Comparison of ENCODE assay signal across 25 cellular contexts in genomic region chr7:42982604-42983115, GRCh38. TPM values are rescaled to one million over a fixed set of nuclear protein-coding genes. Genes with fewer than 3 reads are reported as not detected.
A peak's percentile ranks its signal among the peaks of the same experiment; 100 is the strongest.
DNase-seq lines count a peak whose midpoint lies in the region; ATAC-seq, FAIRE-seq and TF ChIP-seq lines count a peak whose summit lies in the region.
"Had no signal": no experiment of that assay in that cellular context is flagged by ENCODE, and none has a peak within 500 bp of the region (broad histone marks: within the 10 kb centered on the region; RNA-seq: fewer than 3 reads in every experiment).

No MANE protein-coding gene starts in this region.

- H3K36me3 Mint-ChIP-seq in endodermal cell (ENCODE audit: low read depth): peaks cover 1% of the 10 kb centered on the region
- H3K36me3 Mint-ChIP-seq: CD4-positive, alpha-beta memory T cell; T-cell had no signal

- FAIRE-seq in RCC 7860 (lab: Jason Lieb, UNC): no peak

- H3K27me3 ChIP-seq in endodermal cell (ENCODE audit: control insufficient read depth, insufficient read depth, low read length, poor library complexity, severe bottlenecking): no peaks in the 10 kb centered on the region
- H3K27me3 ChIP-seq: BLaER1 had no signal

- peaks cover 42% of the 10 kb centered on the region for H3K9me3 ChIP-seq in endodermal cell (ENCODE audit: control insufficient read depth, low read length)

- no peaks in the 10 kb centered on the region for H3K4me1 ChIP-seq in endodermal cell (ENCODE audit: control insufficient read depth, insufficient read depth, low read length)
- H3K4me1 ChIP-seq: BLaER1 had no signal

- no peak overlapping the region for H3K4me3 Mint-ChIP-seq in endodermal cell
- H3K4me3 Mint-ChIP-seq: CD4-positive, alpha-beta memory T cell; HFFc6; T-cell had no signal

- H3K27me3 Mint-ChIP-seq in endodermal cell (ENCODE audit: insufficient read depth): no peaks in the 10 kb centered on the region

- peak; percentile 58 for TF ChIP-seq CTCF in endodermal cell (conservative IDR thresholded peaks at IDR 0.05)
- TF ChIP-seq CTCF in GM13976 (IDR thresholded peaks at IDR 0.05; ENCODE audit: borderline replicate concordance, control extremely low read depth, extremely low read depth, insufficient read depth, missing control alignments): no peak

- no peak overlapping the region for H3K9ac ChIP-seq in endodermal cell (ENCODE audit: extremely low read depth, low read length, poor library complexity, severe bottlenecking)
- H3K9ac ChIP-seq: BLaER1 had no signal

- H3K27ac ChIP-seq in endodermal cell (ENCODE audit: low read depth, low read length): no peak overlapping the region
- H3K27ac ChIP-seq: BLaER1, SK-N-MC had no signal

- peaks cover 17% of the 10 kb centered on the region for H3K9me3 Mint-ChIP-seq in endodermal cell
- H3K9me3 Mint-ChIP-seq: HFFc6 had no signal

- in situ Hi-C loops in GM13976 (cut with MboI; ENCODE audit: low sequenced_read_pairs, unreplicated experiment): no loop called here

- H3K4me1 Mint-ChIP-seq in endodermal cell: no peaks in the 10 kb centered on the region
- H3K4me1 Mint-ChIP-seq: CD4-positive, alpha-beta memory T cell; T-cell had no signal

- 90 to 93% methylated on average over 2 to 3 of the region's 3 CpGs for WGBS in endodermal cell (ENCODE audit: insufficient coverage in 1 of 2, insufficient read length in 1 of 2), 2 experiments

- peak overlapping the region; percentile 11 for H3K4me3 ChIP-seq in endodermal cell (ENCODE audit: low read length)
- H3K4me3 ChIP-seq: BLaER1, SK-N-MC had no signal

- H3K36me3 ChIP-seq in endodermal cell (ENCODE audit: control insufficient read depth, insufficient read depth, low read length): no peaks in the 10 kb centered on the region
- H3K36me3 ChIP-seq: BLaER1 had no signal

- H3K27ac Mint-ChIP-seq in endodermal cell: no peak overlapping the region
- H3K27ac Mint-ChIP-seq: CD4-positive, alpha-beta memory T cell; HFFc6; T-cell had no signal

- peak; percentile 4 for DNase-seq in HT1080 (ENCODE audit: low read depth)
- peak; percentile 59 for DNase-seq in RCC 7860 (ENCODE audit: low spot score)
- peak; percentile 67 for DNase-seq in endodermal cell
- DNase-seq in kidney tubule cell (ENCODE audit: low spot score): peak; percentile 45
- no peak for DNase-seq in NOMO-1 treated with DMSO at 0.1 percent for 48 hours (lab: John Stamatoyannopoulos, UW; ENCODE audit: unreplicated experiment)
- no peak for DNase-seq in GM13976 (ENCODE audit: low spot score)
- DNase-seq: ACHN; CD4-positive, alpha-beta memory T cell; DMS153; GDM1; H7; HFFc6; KG1; NCI-H1092 treated with DMSO at 0.1 percent for 48 hours; NCI-H1436 treated with DMSO at 0.1 percent for 48 hours; NCI-H1930; NCI-H510A; NCI-H748 treated with DMSO at 0.1 percent for 48 hours; OCI-M1; RPMI8226; SHP77 treated with DMSO at 0.1 percent for 48 hours; T-cell had no signal

- no peak for ATAC-seq in GM21619 (IDR thresholded peaks at IDR 0.05; ENCODE audit: unreplicated experiment)
- ATAC-seq: T-cell had no signal

RNA-seq across cellular contexts. Expression of gene MRPL32, which starts 50.5 kb away (rescaled TPM):
- total RNA-seq in HT1080 (2014; rRNA removed; shearing (Covaris generic)): 108 and 117 TPM in 2 replicates
- 67.0 and 77.4 TPM in 2 replicates for polyA plus RNA-seq in HT1080 (2015; cell fraction: cytosol; rRNA removed)
- polyA plus RNA-seq in HT1080 (2015; cell fraction: nucleus; rRNA removed): 88.7 and 92.8 TPM in 2 replicates
- 10 to 100 TPM; 88.6 to 97.0 TPM for total RNA-seq in endodermal cell
- 69.7 TPM for polyA plus RNA-seq in endodermal cell (2013, experiment 1 of 2)
- 65.0 TPM for polyA plus RNA-seq in endodermal cell (2013, experiment 2 of 2)

RNA-seq across cellular contexts. Expression of gene PSMA2, which starts 50.7 kb away (rescaled TPM):
- 79.8 and 95.6 TPM in 2 replicates for total RNA-seq in HT1080 (2014; rRNA removed; shearing (Covaris generic))
- polyA plus RNA-seq in HT1080 (2015; cell fraction: cytosol; rRNA removed): 160 and 161 TPM in 2 replicates
- 106 and 115 TPM in 2 replicates for polyA plus RNA-seq in HT1080 (2015; cell fraction: nucleus; rRNA removed)
- 100 to 1,000 TPM; 163 to 191 TPM for total RNA-seq in endodermal cell
- polyA plus RNA-seq in endodermal cell (2013, experiment 1 of 2): 197 TPM
- polyA plus RNA-seq in endodermal cell (2013, experiment 2 of 2): 183 TPM

Comparison
In these comparisons a context has a peak if more than half of its experiments do, and no peak if none do; other contexts are left out.
1. DNase-seq: peak in HT1080 (single experiment), RCC 7860 (single experiment), endodermal cell (single experiment) and kidney tubule cell (single experiment); none in NOMO-1 treated with DMSO at 0.1 percent for 48 hours (single experiment) and GM13976 (single experiment).